In the genomic region with DNA sequence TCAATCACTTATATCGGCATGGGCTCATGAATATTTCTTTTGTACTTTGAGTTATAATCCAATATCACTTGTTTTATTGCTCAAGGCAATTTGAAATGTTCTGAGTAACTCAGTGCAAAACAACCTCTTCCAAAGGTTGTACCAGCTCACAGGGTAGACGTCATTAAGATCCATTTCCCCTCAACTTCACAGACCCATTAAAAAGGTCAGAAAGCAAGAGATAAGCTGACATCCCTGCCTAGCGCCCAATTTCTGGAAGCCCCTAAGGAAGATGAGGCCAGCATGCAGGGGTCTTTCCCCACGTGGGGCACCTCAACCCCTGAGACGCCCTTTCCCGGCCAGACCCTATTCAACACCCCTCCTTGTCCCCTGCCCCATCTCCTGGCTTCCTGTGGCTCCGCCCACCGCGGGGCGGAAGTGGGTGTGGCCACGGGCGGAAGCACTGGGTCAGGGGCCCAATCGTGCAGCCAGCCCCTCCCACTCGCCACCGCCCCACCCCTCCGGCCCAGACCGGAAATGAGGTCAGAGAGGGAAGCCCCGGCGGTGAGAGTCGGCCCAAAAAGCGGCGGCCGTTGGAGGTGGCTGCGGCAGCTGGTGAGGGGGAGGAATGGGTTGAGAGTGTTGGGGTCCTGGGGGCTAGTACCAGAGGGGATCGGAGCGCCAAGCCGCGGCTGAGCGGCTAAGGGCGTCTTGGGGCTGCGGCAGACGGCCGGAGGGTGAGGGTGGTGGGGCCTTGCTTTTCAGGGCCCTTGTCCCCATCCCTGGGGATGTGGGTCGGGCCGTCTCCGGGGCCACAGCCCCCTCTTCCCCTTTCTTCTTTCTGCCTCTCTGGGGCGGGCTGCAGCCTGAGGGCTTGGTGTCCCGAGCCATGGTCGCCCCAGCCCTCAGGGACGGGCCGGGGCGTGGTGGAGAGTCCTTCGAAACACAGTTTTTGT, we compare ENCODE assay signal across 8 cellular contexts. TPM values are rescaled to one million over a fixed set of nuclear protein-coding genes. Genes with fewer than 3 reads are reported as not detected.
A peak's percentile ranks its signal among the peaks of the same experiment; 100 is the strongest.
DNase-seq lines count a peak whose midpoint lies in the region; ATAC-seq, FAIRE-seq and TF ChIP-seq lines count a peak whose summit lies in the region.

GPATCH2L (plus strand) TSS at position 525 of the 935 bp plus-strand sequence. CDS start 2,442 bp downstream, outside the sequence.

- peak within 1 kb of the TSS; percentile 91 for H3K9ac ChIP-seq in HepG2 (ENCODE audit: insufficient read depth, low read depth, low read length)

- peak within 1 kb of the TSS; percentile 95 for H3K27ac Mint-ChIP-seq in dendritic cell treated with granulocyte-macrophage colony-stimulating factor and Interleukin-4, amounts not matched to agents 40 ng/mL and 50 ng/mL, for 4 days

- H3K36me3 ChIP-seq in HepG2 (replicated peaks in 1 of 2; ENCODE audit: control insufficient read depth in 1 of 2, insufficient read depth in 2 of 2, low read length in 2 of 2) = peaks cover 8 to 14% of the 10 kb centered on the region in 2 experiments; a peak in 4 of 5 replicates

- in situ Hi-C loops in HepG2 (cut with HindIII; ENCODE audit: extremely low pct_ligation_motif_present, low pct_unique_long_range_greater_than_20kb) = no loop called here

- CTCF ChIA-PET in HepG2 (lab: Yijun Ruan, JAX; ENCODE audit: low intra/inter-chr PET ratio, low total read pairs) = no interaction called here

- peak within 1 kb of the TSS; percentile 94 for H3K4me3 Mint-ChIP-seq in dendritic cell treated with granulocyte-macrophage colony-stimulating factor and Interleukin-4, amounts not matched to agents 40 ng/mL and 50 ng/mL, for 4 days

- H3K27me3 ChIP-seq in HepG2 (ENCODE audit: control insufficient read depth in 1 of 2, insufficient read depth in 2 of 2, low read length in 2 of 2) = no peaks in the 10 kb centered on the region; a peak in 1 of 5 replicates

- no peak for FAIRE-seq in HepG2 (lab: Jason Lieb, UNC)

- peaks cover 32% of the 10 kb centered on the region for H3K36me3 Mint-ChIP-seq in dendritic cell treated with granulocyte-macrophage colony-stimulating factor and Interleukin-4, amounts not matched to agents 40 ng/mL and 50 ng/mL, for 4 days (ENCODE audit: low read depth)

- no peaks in the 10 kb centered on the region for H3K9me3 Mint-ChIP-seq in dendritic cell treated with granulocyte-macrophage colony-stimulating factor and Interleukin-4, amounts not matched to agents 40 ng/mL and 50 ng/mL, for 4 days

- DNase-seq in C1 segment of cervical spinal cord (lab: John Stamatoyannopoulos, UW) (peak; percentile 53 to 96 (median 88)), NCI-H69 (lab: John Stamatoyannopoulos, UW) (peak; percentile 97), HepG2 (ENCODE audit: low spot score) (peak; percentile 76)
- peak; percentile 97 for DNase-seq in activated CD4-positive, alpha-beta T cell treated with anti-CD3 and anti-CD28 coated beads, Interleukin-2, amount 50 U/mL, for 1 hour
- peak; percentile 98 for DNase-seq in stimulated activated CD4-positive, alpha-beta T cell treated with anti-CD3 and anti-CD28 coated beads, Interleukin-2, amount 100 ng/mL, for 48 hours

- peak within 1 kb of the TSS; percentile 83 to 98 (median 97) for H3K4me3 ChIP-seq in HepG2 (replicated peaks in 1 of 3; ENCODE audit: insufficient read depth in 1 of 3, low read depth in 2 of 3, low read length in 3 of 3)

- peak within 1 kb of the TSS; percentile 96 for H2AFZ ChIP-seq in HepG2 (ENCODE audit: low read length)

- peaks cover 44% of the 10 kb centered on the region for H3K4me1 Mint-ChIP-seq in dendritic cell treated with granulocyte-macrophage colony-stimulating factor and Interleukin-4, amounts not matched to agents 40 ng/mL and 50 ng/mL, for 4 days (ENCODE audit: low read depth)

- H4K20me1 ChIP-seq in HepG2 (ENCODE audit: insufficient read depth, low read length) = peaks cover 27% of the 10 kb centered on the region; the same call in 1 of the 2 replicates

- ATAC-seq in GM19324 (IDR thresholded peaks at IDR 0.05; ENCODE audit: low FRiP score, unreplicated experiment) (peak; percentile 93), HG03460 (IDR thresholded peaks at IDR 0.05; ENCODE audit: unreplicated experiment) (peak; percentile 84), HepG2 (peak; percentile 97)

- no peak for TF ChIP-seq RAD21 in HepG2 (CRISPR knock-in tag; IDR thresholded peaks at IDR 0.05)

- H3K27me3 Mint-ChIP-seq in dendritic cell treated with granulocyte-macrophage colony-stimulating factor and Interleukin-4, amounts not matched to agents 40 ng/mL and 50 ng/mL, for 4 days = peaks cover 14% of the 10 kb centered on the region

- TF ChIP-seq EP300 in HepG2 (IDR thresholded peaks at IDR 0.05; ENCODE audit: low read depth in 2 of 2, low read length in 2 of 2) = no peak
- no peak for TF ChIP-seq EP300 in HepG2 (CRISPR knock-in tag; IDR thresholded peaks at IDR 0.05; ENCODE audit: borderline replicate concordance)

- WGBS in HepG2 (ENCODE audit: low lambda C conversion rate) = 5% methylated on average over 35 of the region's 43 CpGs

- H3K27ac ChIP-seq in HepG2 (ENCODE audit: extremely low read length, insufficient read depth, low read length) = peak within 1 kb of the TSS; percentile 57

- TF ChIP-seq POLR2A in HepG2 (IDR thresholded peaks at IDR 0.05; ENCODE audit: insufficient read depth in 1 of 2, low read depth in 2 of 2, low read length in 2 of 2) = peak; percentile 62 to 74

- peaks cover 41% of the 10 kb centered on the region for H3K4me1 ChIP-seq in HepG2 (ENCODE audit: insufficient read depth, low read length)

- peak within 1 kb of the TSS; percentile 91 for H3K4me2 ChIP-seq in HepG2 (ENCODE audit: low read depth, low read length)

- no peak for TF ChIP-seq CTCF in HepG2 (CRISPR knock-in tag; IDR thresholded peaks at IDR 0.05)

- POLR2A ChIA-PET in HepG2 (lab: Yijun Ruan, JAX) = interaction anchor here (1.0 kb wide), 1 partner anchor 10 kb away, joined by 3 read pairs; no protein-coding TSS in a partner anchor

- H3K9me3 ChIP-seq in HepG2 (ENCODE audit: low read length) = no peaks in the 10 kb centered on the region; the same call in 1 of the 2 replicates

- peaks cover 43% of the 10 kb centered on the region for H3K79me2 ChIP-seq in HepG2 (ENCODE audit: insufficient read depth, low read length)

- intact Hi-C loops in dendritic cell treated with granulocyte-macrophage colony-stimulating factor and Interleukin-4, amounts not matched to agents 40 ng/mL and 50 ng/mL, for 4 days (cut with micrococcal nuclease) = loop anchor here (5.0 to 10.0 kb wide), 2 partner anchors 41 to 167 kb away; partner anchors contain the start of genes IFT43 and TGFB3
- intact Hi-C loops in HepG2 (cut with micrococcal nuclease; ENCODE audit: unreplicated experiment) = no loop called here

- BruUV-seq in HepG2 (replicated peaks; lab: Mats Ljungman, UMichigan) = TSS peak; percentile 65

TF ChIP-seq in HepG2, 621 proteins besides CTCF, POLR2A, EP300 and RAD21 (continues in another document):
- TF ChIP-seq HDAC2 (CRISPR knock-in tag; IDR thresholded peaks at IDR 0.05) (no peak; the same call in 1 of the 2 replicates), TBL1XR1 (IDR thresholded peaks at IDR 0.05; ENCODE audit: borderline replicate concordance, low read length, partially characterized antibody) (peak; percentile 64), MTA1 (CRISPR knock-in tag; IDR thresholded peaks at IDR 0.05; ENCODE audit: borderline replicate concordance) (0 out of 2 replicates have a peak, but pooled peaks have one; percentile 46), MYPOP (CRISPR knock-in tag; IDR thresholded peaks at IDR 0.05) (no peak)
- TF ChIP-seq, protein P1, sequence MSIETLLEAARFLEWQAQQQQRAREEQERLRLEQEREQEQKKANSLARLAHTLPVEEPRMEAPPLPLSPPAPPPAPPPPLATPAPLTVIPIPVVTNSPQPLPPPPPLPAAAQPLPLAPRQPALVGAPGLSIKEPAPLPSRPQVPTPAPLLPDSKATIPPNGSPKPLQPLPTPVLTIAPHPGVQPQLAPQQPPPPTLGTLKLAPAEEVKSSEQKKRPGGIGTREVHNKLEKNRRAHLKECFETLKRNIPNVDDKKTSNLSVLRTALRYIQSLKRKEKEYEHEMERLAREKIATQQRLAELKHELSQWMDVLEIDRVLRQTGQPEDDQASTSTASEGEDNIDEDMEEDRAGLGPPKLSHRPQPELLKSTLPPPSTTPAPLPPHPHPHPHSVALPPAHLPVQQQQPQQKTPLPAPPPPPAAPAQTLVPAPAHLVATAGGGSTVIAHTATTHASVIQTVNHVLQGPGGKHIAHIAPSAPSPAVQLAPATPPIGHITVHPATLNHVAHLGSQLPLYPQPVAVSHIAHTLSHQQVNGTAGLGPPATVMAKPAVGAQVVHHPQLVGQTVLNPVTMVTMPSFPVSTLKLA (IDR thresholded peaks at IDR 0.05) = peak; percentile 34; the same call in 1 of the 2 replicates

RNA-seq across cellular contexts. Expression of gene GPATCH2L, which starts in this region (rescaled TPM):
- 29.0 and 35.5 TPM in 2 replicates for total RNA-seq in HepG2 (2016; rRNA removed; fragmentation: Illumina TruSeq; extraction: Trizol)
- 15.5 and 15.9 TPM in 2 replicates for total RNA-seq in HepG2 (2016; cell fraction: cytosol; rRNA removed; fragmentation: Illumina TruSeq; extraction: Trizol; ENCODE audit: low read depth)
- 25.8 and 37.2 TPM in 2 replicates for total RNA-seq in HepG2 (2016; cell fraction: insoluble cytoplasmic fraction; rRNA removed; fragmentation: Illumina TruSeq; extraction: Trizol)
- 9.7 and 12.2 TPM in 2 replicates for total RNA-seq in HepG2 (2016; cell fraction: membrane; rRNA removed; fragmentation: Illumina TruSeq; extraction: Trizol)
- total RNA-seq in HepG2 (2016; cell fraction: nucleus; rRNA removed; fragmentation: Illumina TruSeq; extraction: Trizol) = 69.0 and 73.0 TPM in 2 replicates
- 14.2 and 14.4 TPM in 2 replicates for polyA plus RNA-seq in HepG2 (2011; rRNA removed)
- 6.7 and 7.8 TPM in 2 replicates for polyA plus RNA-seq in HepG2 (2011; cell fraction: cytosol; rRNA removed)
- polyA plus RNA-seq in HepG2 (2011; cell fraction: nucleus; rRNA removed) = 42.0 and 46.6 TPM in 2 replicates
- 8.2 and 9.7 TPM in 2 replicates for polyA plus RNA-seq in HepG2 (2012)
- 0.67 and 0.81 TPM in 2 replicates for polyA plus RNA-seq in HepG2 (2016; cell fraction: cytosol; fragmentation: Illumina TruSeq; extraction: Trizol; ENCODE audit: low read depth)
- 11.8 TPM in 2 replicates for polyA plus RNA-seq in HepG2 (2016; cell fraction: insoluble cytoplasmic fraction; fragmentation: Illumina TruSeq; extraction: Trizol; ENCODE audit: low read depth)
- 1.7 and 2.9 TPM in 2 replicates for polyA plus RNA-seq in HepG2 (2016; cell fraction: membrane; fragmentation: Illumina TruSeq; extraction: Trizol; ENCODE audit: low read depth)
- polyA plus RNA-seq in HepG2 (2016; cell fraction: nucleus; fragmentation: Illumina TruSeq; extraction: Trizol; ENCODE audit: insufficient read depth, low read depth) = 22.0 and 22.9 TPM in 2 replicates
- polyA minus RNA-seq in HepG2 (2011; rRNA and poly(A)+ RNA removed; ENCODE audit: low replicate concordance) = 44.9 and 57.8 TPM in 2 replicates
- 15.6 and 19.1 TPM in 2 replicates for polyA minus RNA-seq in HepG2 (2011; cell fraction: cytosol; rRNA and poly(A)+ RNA removed)
- polyA minus RNA-seq in HepG2 (2011; cell fraction: nucleus; rRNA and poly(A)+ RNA removed) = 119 and 134 TPM in 2 replicates

Comparison
In these comparisons a context has a peak if more than half of its experiments do, and no peak if none do; other contexts are left out.
1. Peak in every context shown above with its lines: DNase-seq, ATAC-seq, H3K4me3 ChIP-seq and H3K27ac ChIP-seq.